In genomic region chr1:167832693-167833092, GRCh38 we compare ENCODE assay signal across 29 cellular contexts.
"Had no signal": no experiment of that assay in that cellular context is flagged by ENCODE, and none has a peak within 500 bp of the region (broad histone marks: within the 10 kb centered on the region; RNA-seq: fewer than 3 reads in every experiment).

No MANE protein-coding gene starts in this region.

- H3K27me3 ChIP-seq: heart left ventricle, neural progenitor cell, ovary, suprapubic skin, thyroid gland, upper lobe of left lung, uterus had no signal

- H3K4me1 ChIP-seq: heart left ventricle, left ventricle myocardium inferior, lower lobe of right lung, neural progenitor cell, suprapubic skin, thyroid gland, upper lobe of left lung, uterus had no signal

- H2AFZ ChIP-seq: neural progenitor cell had no signal

- H3K9ac ChIP-seq: neural progenitor cell had no signal

- H3K9me3 Mint-ChIP-seq: dendritic cell treated with granulocyte-macrophage colony-stimulating factor and Interleukin-4, amounts not matched to agents 40 ng/mL and 50 ng/mL, for 4 days; immature natural killer cell; memory B cell; natural killer cell treated with Interleukin-12 subunit alpha and Interleukin-12 subunit beta and Interleukin-15 and Interleukin-18, amount 100 ng/mL, for 72 hours; neural progenitor cell; stimulated activated effector memory CD8-positive, alpha-beta T cell treated with anti-CD3 and anti-CD28 coated beads, Interleukin-12 subunit alpha, Interleukin-12 subunit beta, amount 100 ng/mL, for 72 hours had no signal

- ATAC-seq: heart left ventricle; left cardiac atrium; lower lobe of right lung; natural killer cell treated with Interleukin-12 subunit alpha and Interleukin-12 subunit beta and Interleukin-15 and Interleukin-18, amount 100 ng/mL, for 72 hours; right cardiac atrium; stimulated activated effector memory CD8-positive, alpha-beta T cell treated with anti-CD3 and anti-CD28 coated beads, Interleukin-12 subunit alpha, Interleukin-12 subunit beta, amount 100 ng/mL, for 72 hours; stimulated activated naive CD8-positive, alpha-beta T cell treated with anti-CD3 and anti-CD28 coated beads, Interleukin-15, Interleukin-2, amounts not matched to agents 100 U/mL and 50 U/mL, for 24 hours had no signal

- H3K27ac ChIP-seq: heart left ventricle, left ventricle myocardium inferior, lower lobe of right lung, neural progenitor cell, ovary, suprapubic skin, thyroid gland, upper lobe of left lung, uterus had no signal

- FAIRE-seq: colon, endothelial cell of umbilical vein, kidney had no signal

- H3K27me3 Mint-ChIP-seq: dendritic cell treated with granulocyte-macrophage colony-stimulating factor and Interleukin-4, amounts not matched to agents 40 ng/mL and 50 ng/mL, for 4 days; memory B cell; progenitor cell of endocrine pancreas had no signal

- DNase-seq: erythroblast; foreskin melanocyte; heart left ventricle; hippocampal formation; immature natural killer cell; kidney; left cardiac atrium; left ventricle myocardium inferior; lower lobe of right lung; midbrain; nucleus accumbens; ovary; right cardiac atrium; stimulated activated CD4-positive, alpha-beta T cell treated with anti-CD3 and anti-CD28 coated beads, Interleukin-4, amount 100 ng/mL, for 1 hour; stimulated activated CD8-positive, alpha-beta memory T cell treated with anti-CD3 and anti-CD28 coated beads, Interleukin-4, amount 100 ng/mL, for 48 hours; stimulated activated naive CD8-positive, alpha-beta T cell treated with anti-CD3 and anti-CD28 coated beads, Interleukin-15, Interleukin-2, amounts not matched to agents 100 U/mL and 50 U/mL, for 24 hours; thyroid gland; upper lobe of left lung; uterus had no signal

- H3K36me3 Mint-ChIP-seq: immature natural killer cell; memory B cell; natural killer cell treated with Interleukin-12 subunit alpha and Interleukin-12 subunit beta and Interleukin-15 and Interleukin-18, amount 100 ng/mL, for 72 hours; neural progenitor cell; stimulated activated effector memory CD8-positive, alpha-beta T cell treated with anti-CD3 and anti-CD28 coated beads, Interleukin-12 subunit alpha, Interleukin-12 subunit beta, amount 100 ng/mL, for 72 hours had no signal

- H3K9me3 ChIP-seq: heart left ventricle, left ventricle myocardium inferior, lower lobe of right lung, ovary, suprapubic skin, thyroid gland, upper lobe of left lung, uterus had no signal

- H3K27ac Mint-ChIP-seq: dendritic cell treated with granulocyte-macrophage colony-stimulating factor and Interleukin-4, amounts not matched to agents 40 ng/mL and 50 ng/mL, for 4 days; immature natural killer cell; memory B cell; natural killer cell treated with Interleukin-12 subunit alpha and Interleukin-12 subunit beta and Interleukin-15 and Interleukin-18, amount 100 ng/mL, for 72 hours; neural progenitor cell; progenitor cell of endocrine pancreas; stimulated activated effector memory CD8-positive, alpha-beta T cell treated with anti-CD3 and anti-CD28 coated beads, Interleukin-12 subunit alpha, Interleukin-12 subunit beta, amount 100 ng/mL, for 72 hours had no signal

- H3K4me1 Mint-ChIP-seq: immature natural killer cell; neural progenitor cell; stimulated activated effector memory CD8-positive, alpha-beta T cell treated with anti-CD3 and anti-CD28 coated beads, Interleukin-12 subunit alpha, Interleukin-12 subunit beta, amount 100 ng/mL, for 72 hours had no signal

- H3K4me3 Mint-ChIP-seq: dendritic cell treated with granulocyte-macrophage colony-stimulating factor and Interleukin-4, amounts not matched to agents 40 ng/mL and 50 ng/mL, for 4 days; immature natural killer cell; memory B cell; natural killer cell treated with Interleukin-12 subunit alpha and Interleukin-12 subunit beta and Interleukin-15 and Interleukin-18, amount 100 ng/mL, for 72 hours; neural progenitor cell; stimulated activated effector memory CD8-positive, alpha-beta T cell treated with anti-CD3 and anti-CD28 coated beads, Interleukin-12 subunit alpha, Interleukin-12 subunit beta, amount 100 ng/mL, for 72 hours had no signal

- H3K4me2 ChIP-seq: neural progenitor cell, smooth muscle cell had no signal
